In genomic region chr3:40580494-40581091, GRCh38 we compare ENCODE assay signal across 8 cellular contexts. TPM values are rescaled to one million over a fixed set of nuclear protein-coding genes. Genes with fewer than 3 reads are reported as not detected.
DNase-seq lines count a peak whose midpoint lies in the region; ATAC-seq and TF ChIP-seq lines count a peak whose summit lies in the region.

No MANE protein-coding gene starts in this region.

- H3K79me2 ChIP-seq in OCI-LY7 (ENCODE audit: insufficient read depth, low read depth, low read length), result no peaks in the 10 kb centered on the region
- no peaks in the 10 kb centered on the region for H3K79me2 ChIP-seq in neural progenitor cell (ENCODE audit: low read depth)

- peak overlapping the region; percentile 57 for H3K27ac Mint-ChIP-seq in neural progenitor cell

- H3K4me1 ChIP-seq in OCI-LY7 (ENCODE audit: insufficient read depth, low read length, poor library complexity, severe bottlenecking) (no peaks in the 10 kb centered on the region), neural progenitor cell (peaks cover 14% of the 10 kb centered on the region)

- peak; percentile 98 for TF ChIP-seq CTCF in AG04450 (IDR thresholded peaks at IDR 0.05; ENCODE audit: low read depth, low read length)
- TF ChIP-seq CTCF in OCI-LY7 (conservative IDR thresholded peaks at IDR 0.05; ENCODE audit: low read length), result peak; percentile 96
- TF ChIP-seq CTCF in neural progenitor cell (IDR thresholded peaks at IDR 0.05), result peak; percentile 99

- no peak overlapping the region for H3K9ac ChIP-seq in neural progenitor cell

- DNase-seq in AG04450 (ENCODE audit: low read depth, low spot score), result peak; percentile 32
- DNase-seq in HT1080 (ENCODE audit: low read depth), result peak; percentile 54
- peak; percentile 76 for DNase-seq in OCI-LY7 (ENCODE audit: low spot score)
- peak; percentile 41 for DNase-seq in activated T-cell treated with anti-CD3 and anti-CD28 coated beads for 48 hours (ENCODE audit: low read depth)
- DNase-seq in fibroblast of gingiva (ENCODE audit: low read depth), result peak; percentile 61
- peak; percentile 89 for DNase-seq in neural progenitor cell (ENCODE audit: low spot score)
- peak; percentile 90 for DNase-seq in superior temporal gyrus (ENCODE audit: extremely low spot score)

- H3K27me3 Mint-ChIP-seq in neural progenitor cell (ENCODE audit: insufficient read depth, low read depth), result peaks cover 18% of the 10 kb centered on the region

- H3K9me2 ChIP-seq in OCI-LY7 (ENCODE audit: insufficient read depth, low read length), result no peaks in the 10 kb centered on the region

- no peak overlapping the region for H3K4me3 Mint-ChIP-seq in neural progenitor cell

- H3K9me3 Mint-ChIP-seq in neural progenitor cell, result no peaks in the 10 kb centered on the region

- H4K20me1 ChIP-seq in OCI-LY7 (ENCODE audit: insufficient read depth, low read length) (no peaks in the 10 kb centered on the region), neural progenitor cell (ENCODE audit: low read depth) (no peaks in the 10 kb centered on the region)

- POLR2A ChIA-PET in AG04450 (lab: Yijun Ruan, JAX) (interaction anchor here (0.6 kb wide), 1 partner anchor 87 kb away, joined by 3 read pairs; no protein-coding TSS in a partner anchor), OCI-LY7 (lab: Charles Lee) (interaction anchor here (0.6 kb wide), 1 partner anchor 66 kb away, joined by 6 read pairs; no protein-coding TSS in a partner anchor)

- intact Hi-C loops in OCI-LY7 (cut with micrococcal nuclease; ENCODE audit: unreplicated experiment), result loop anchor here (1.0 to 10.0 kb wide), 4 partner anchors 204 to 1300 kb away; no protein-coding TSS in a partner anchor

- H3K36me3 Mint-ChIP-seq in neural progenitor cell, result no peaks in the 10 kb centered on the region

- peaks cover 7% of the 10 kb centered on the region for H3F3A ChIP-seq in neural progenitor cell (ENCODE audit: low read depth)

- H3K4me2 ChIP-seq in OCI-LY7 (ENCODE audit: low read length), result no peak overlapping the region
- H3K4me2 ChIP-seq in neural progenitor cell, result no peak overlapping the region

- H3K4me1 Mint-ChIP-seq in neural progenitor cell, result peaks cover 41% of the 10 kb centered on the region

- H2AFZ ChIP-seq in OCI-LY7 (ENCODE audit: low read length), result no peak overlapping the region
- H2AFZ ChIP-seq in neural progenitor cell (replicated peaks), result no peak overlapping the region

- H3K27ac ChIP-seq in AG04450 (ENCODE audit: low read depth, low read length) (no peak overlapping the region), OCI-LY7 (ENCODE audit: low read depth, low read length, poor library complexity, severe bottlenecking) (no peak overlapping the region), neural progenitor cell (no peak overlapping the region)

- no peaks in the 10 kb centered on the region for H3K36me3 ChIP-seq in OCI-LY7 (ENCODE audit: insufficient read depth, low read length)
- H3K36me3 ChIP-seq in neural progenitor cell, result no peaks in the 10 kb centered on the region

- H3K4me3 ChIP-seq in AG04450 (ENCODE audit: low read depth, low read length) (no peak overlapping the region), OCI-LY7 (ENCODE audit: low read depth, low read length, poor library complexity, severe bottlenecking) (no peak overlapping the region), neural progenitor cell (no peak overlapping the region)

- CTCF ChIA-PET in AG04450 (lab: Charles Lee) (interaction anchor here (0.5 to 2.2 kb wide), 33 partner anchors 9 to 1638 kb away, joined by 3 to 27 read pairs (median 4); partner anchors contain the start of gene ZNF620), OCI-LY7 (lab: Charles Lee; ENCODE audit: unreplicated experiment) (no interaction called here)

- H3K27me3 ChIP-seq in AG04450 (ENCODE audit: control insufficient read depth, insufficient read depth, low read length) (peaks cover 15% of the 10 kb centered on the region), neural progenitor cell (no peaks in the 10 kb centered on the region)

- BruUV-seq in OCI-LY7 (replicated peaks; lab: Mats Ljungman, UMichigan), result no TSS peak

- H3K9me3 ChIP-seq in AG04450 (ENCODE audit: control insufficient read depth, insufficient read depth, low read length), result no peaks in the 10 kb centered on the region
- no peaks in the 10 kb centered on the region for H3K9me3 ChIP-seq in OCI-LY7 (ENCODE audit: low read length)
- H3K9me3 ChIP-seq in neural progenitor cell (ENCODE audit: low read depth), result no peaks in the 10 kb centered on the region

- ATAC-seq in GM18502 (IDR thresholded peaks at IDR 0.05; ENCODE audit: poor library complexity, unreplicated experiment), result peak; percentile 70

RNA-seq across cellular contexts. Expression of gene ZNF621, which starts 55.8 kb away (rescaled TPM):
- 20.4 and 24.9 TPM in 2 replicates for polyA plus RNA-seq in AG04450 (2011; rRNA removed)
- polyA minus RNA-seq in AG04450 (2011; rRNA and poly(A)+ RNA removed), result 19.8 and 21.7 TPM in 2 replicates
- total RNA-seq in HT1080 (2014; rRNA removed; shearing (Covaris generic)), result 8.3 and 9.2 TPM in 2 replicates
- 13.8 and 16.0 TPM in 2 replicates for polyA plus RNA-seq in HT1080 (2015; cell fraction: cytosol; rRNA removed)
- polyA plus RNA-seq in HT1080 (2015; cell fraction: nucleus; rRNA removed), result 38.8 and 50.3 TPM in 2 replicates
- total RNA-seq in OCI-LY7 (2014; rRNA removed; shearing (Covaris generic)), result 4.8 and 5.0 TPM in 2 replicates
- total RNA-seq in OCI-LY7 (2022), result 19.6 and 22.0 TPM in 2 replicates
- total RNA-seq in neural progenitor cell (ENCODE audit: low replicate concordance), result 14.3 and 24.8 TPM in 2 replicates

Comparison
In these comparisons a context has a peak if more than half of its experiments do, and no peak if none do; other contexts are left out.
1. DNase-seq: peak in every context shown above with its lines; median percentile 90 in superior temporal gyrus; 89 in neural progenitor cell; 76 in OCI-LY7; 61 in fibroblast of gingiva; 54 in HT1080; 41 in activated T-cell treated with anti-CD3 and anti-CD28 coated beads for 48 hours; 32 in AG04450.